ENCODE assay signal across 8 cellular contexts in genomic region chr12:64610092-64610659, GRCh38. TPM values are rescaled to one million over a fixed set of nuclear protein-coding genes. Genes with fewer than 3 reads are reported as not detected.
DNase-seq lines count a peak whose midpoint lies in the region; ATAC-seq lines count a peak whose summit lies in the region.

Gene RASSF3, plus strand, starts transcription at chr12:64610495. Its CDS starts 138 bp downstream, at chr12:64610633.

- peak; percentile 44 for ATAC-seq in HG02973 (IDR thresholded peaks at IDR 0.05; ENCODE audit: unreplicated experiment)

- no peaks in the 10 kb centered on the region for H3K4me1 ChIP-seq in ectodermal cell (ENCODE audit: control insufficient read depth, insufficient read depth, low read length)

- peaks cover 40% of the 10 kb centered on the region for H3K4me1 Mint-ChIP-seq in activated CD4-positive, alpha-beta memory T cell treated with anti-CD3 and anti-CD28 coated beads, Interleukin-2, amount 10 ng/mL, durations not matched to agents 7 days and 5 days

- DNase-seq in SIG-M5 treated with dmso at 0.1 percent for 504 hours (lab: John Stamatoyannopoulos, UW; ENCODE audit: unreplicated experiment) (peak; percentile 85), SIG-M5 (lab: John Stamatoyannopoulos, UW) (no peak), NCI-H510A (lab: John Stamatoyannopoulos, UW) (peak; percentile 92), medulla oblongata (ENCODE audit: extremely low spot score) (peak; percentile 50)
- peak; percentile 84 for DNase-seq in activated CD4-positive, alpha-beta memory T cell treated with anti-CD3 and anti-CD28 coated beads, Interleukin-2, amount 10 ng/mL, durations not matched to agents 7 days and 5 days
- peak; percentile 53 for DNase-seq in stimulated activated CD8-positive, alpha-beta memory T cell treated with anti-CD3 and anti-CD28 coated beads, Interleukin-15, amount 100 ng/mL, for 24 hours (ENCODE audit: low read depth)

- H3K9me3 Mint-ChIP-seq in activated CD4-positive, alpha-beta memory T cell treated with anti-CD3 and anti-CD28 coated beads, Interleukin-2, amount 10 ng/mL, durations not matched to agents 7 days and 5 days, result no peaks in the 10 kb centered on the region

- H3K4me3 Mint-ChIP-seq in activated CD4-positive, alpha-beta memory T cell treated with anti-CD3 and anti-CD28 coated beads, Interleukin-2, amount 10 ng/mL, durations not matched to agents 7 days and 5 days, result peak within 1 kb of the TSS; percentile 95

- H3K27me3 Mint-ChIP-seq in activated CD4-positive, alpha-beta memory T cell treated with anti-CD3 and anti-CD28 coated beads, Interleukin-2, amount 10 ng/mL, durations not matched to agents 7 days and 5 days, result no peaks in the 10 kb centered on the region

- CTCF ChIA-PET in activated CD4-positive, alpha-beta memory T cell treated with anti-CD3 and anti-CD28 coated beads, Interleukin-2, amount 10 ng/mL, durations not matched to agents 7 days and 5 days (lab: Charles Lee), result interaction anchor here (0.6 to 5.1 kb wide), 13 partner anchors 51 to 88 kb away, joined by 3 to 39 read pairs (median 9); no protein-coding TSS in a partner anchor

- POLR2A ChIA-PET in activated CD4-positive, alpha-beta memory T cell treated with anti-CD3 and anti-CD28 coated beads, Interleukin-2, amount 10 ng/mL, durations not matched to agents 7 days and 5 days (lab: Charles Lee), result interaction anchor here (1.1 to 8.2 kb wide), 23 partner anchors 10 to 156 kb away, joined by 3 to 136 read pairs (median 7); no protein-coding TSS in a partner anchor

- H3K27me3 ChIP-seq in ectodermal cell (ENCODE audit: control insufficient read depth, insufficient read depth, low read length, poor library complexity, severe bottlenecking), result no peaks in the 10 kb centered on the region

- H3K9me3 ChIP-seq in ectodermal cell (ENCODE audit: control insufficient read depth, low read length), result no peaks in the 10 kb centered on the region

- H3K27ac Mint-ChIP-seq in activated CD4-positive, alpha-beta memory T cell treated with anti-CD3 and anti-CD28 coated beads, Interleukin-2, amount 10 ng/mL, durations not matched to agents 7 days and 5 days, result peak within 1 kb of the TSS; percentile 99

- H3K36me3 Mint-ChIP-seq in activated CD4-positive, alpha-beta memory T cell treated with anti-CD3 and anti-CD28 coated beads, Interleukin-2, amount 10 ng/mL, durations not matched to agents 7 days and 5 days (ENCODE audit: low read depth), result peaks cover 34% of the 10 kb centered on the region

- peak within 1 kb of the TSS; percentile 80 for H3K4me3 ChIP-seq in ectodermal cell (ENCODE audit: insufficient read depth, low read depth, low read length)

- 0% methylated on average over 76 of the region's 76 CpGs for WGBS in ectodermal cell, 2 experiments

- H3K27ac ChIP-seq in ectodermal cell (ENCODE audit: insufficient read depth, low read depth, low read length, poor library complexity, severe bottlenecking), result peak within 1 kb of the TSS; percentile 81

- H3K36me3 ChIP-seq in ectodermal cell (ENCODE audit: control insufficient read depth, insufficient read depth, low read length), result no peaks in the 10 kb centered on the region

RNA-seq across cellular contexts. Expression of gene RASSF3, which starts in this region (rescaled TPM):
- total RNA-seq in activated CD4-positive, alpha-beta memory T cell treated with anti-CD3 and anti-CD28 coated beads, Interleukin-2, amount 10 ng/mL, durations not matched to agents 7 days and 5 days, result 10 to 100 TPM; 81.3 to 83.7 TPM
- 28.0 TPM for polyA plus RNA-seq in ectodermal cell (2013, experiment 1 of 4)
- 25.1 TPM for polyA plus RNA-seq in ectodermal cell (2013, experiment 2 of 4)
- polyA plus RNA-seq in ectodermal cell (2013, experiment 3 of 4), result 17.1 TPM
- polyA plus RNA-seq in ectodermal cell (2013, experiment 4 of 4), result 20.1 TPM
